Comparison of ENCODE assay signal across 25 cellular contexts in the genomic region with DNA sequence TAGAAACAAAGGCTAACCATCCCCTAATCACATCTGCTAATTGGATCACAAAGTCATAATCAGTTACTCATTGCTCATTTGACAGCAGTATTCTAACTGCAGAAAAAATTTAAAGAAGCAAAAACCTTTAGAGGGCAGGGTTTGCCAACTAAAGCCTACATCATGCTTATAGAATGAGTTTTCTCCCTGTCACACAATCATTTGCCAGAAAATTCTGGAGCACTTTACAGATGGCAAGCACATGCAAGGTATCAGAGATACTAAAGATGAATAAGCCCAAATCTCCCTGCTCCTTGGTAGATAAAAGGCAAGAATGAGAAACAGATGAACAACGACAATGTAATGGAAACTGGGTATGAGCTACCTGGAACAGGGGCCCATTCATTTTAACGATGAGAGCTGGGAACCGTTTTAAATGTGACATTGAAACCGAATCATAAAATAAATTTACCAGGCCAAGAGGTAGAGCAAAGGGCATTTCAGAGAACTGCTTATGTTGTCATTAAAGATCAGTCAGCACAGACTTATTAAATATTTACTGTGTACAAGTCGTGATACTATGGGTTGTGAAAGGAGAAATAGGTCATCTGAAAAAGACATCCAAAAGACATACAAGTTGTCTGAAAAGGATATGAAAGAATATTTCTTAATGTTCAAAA.
DNase-seq lines count a peak whose midpoint lies in the region; ATAC-seq, FAIRE-seq and TF ChIP-seq lines count a peak whose summit lies in the region.
"Had no signal": no experiment of that assay in that cellular context is flagged by ENCODE, and none has a peak within 500 bp of the region (broad histone marks: within the 10 kb centered on the region; RNA-seq: fewer than 3 reads in every experiment).

No MANE protein-coding gene starts in this region.

- H3K4me3 ChIP-seq in PC-3 (ENCODE audit: low read length) = no peak overlapping the region
- H3K4me3 ChIP-seq in smooth muscle cell = no peak overlapping the region
- no peak overlapping the region for H3K4me3 ChIP-seq in right cardiac atrium (ENCODE audit: low read length)
- no peak overlapping the region for H3K4me3 ChIP-seq in sigmoid colon
- H3K4me3 ChIP-seq: ascending aorta, heart left ventricle had no signal

- ATAC-seq in PC-3 = peak; percentile 53
- no peak for ATAC-seq in right cardiac atrium
- ATAC-seq: naive thymus-derived CD4-positive, alpha-beta T cell; Right ventricle myocardium inferior; stimulated activated naive CD8-positive, alpha-beta T cell treated with anti-CD3 and anti-CD28 coated beads, Interleukin-15, Interleukin-2, amounts not matched to agents 100 U/mL and 50 U/mL, for 24 hours had no signal

- H3K4me1 ChIP-seq in PC-3 (ENCODE audit: insufficient read depth, low read length) = peaks cover 18% of the 10 kb centered on the region
- no peaks in the 10 kb centered on the region for H3K4me1 ChIP-seq in smooth muscle cell (ENCODE audit: low read depth)
- no peaks in the 10 kb centered on the region for H3K4me1 ChIP-seq in right cardiac atrium (ENCODE audit: control insufficient read depth, insufficient read depth, low read length)
- H3K4me1 ChIP-seq in sigmoid colon = no peaks in the 10 kb centered on the region
- H3K4me1 ChIP-seq: ascending aorta, heart left ventricle had no signal

- TF ChIP-seq EP300 in sigmoid colon (IDR thresholded peaks at IDR 0.05) = no peak

- WGBS in smooth muscle cell (ENCODE audit: low lambda C conversion rate) = 95% methylated on average over 5 of the region's 5 CpGs
- WGBS in right cardiac atrium = 95% methylated on average over 5 of the region's 5 CpGs
- 29 to 70% methylated on average over 5 of the region's 5 CpGs for WGBS in sigmoid colon, 2 donors

- H4K20me1 ChIP-seq in PC-3 (ENCODE audit: low read length) = no peaks in the 10 kb centered on the region
- H4K20me1 ChIP-seq in smooth muscle cell (ENCODE audit: low read depth) = no peaks in the 10 kb centered on the region

- peak; percentile 23 for DNase-seq in GM04504 (ENCODE audit: low read depth)
- no peak for DNase-seq in PC-3
- DNase-seq in smooth muscle cell (lab: John Stamatoyannopoulos, UW; ENCODE audit: unreplicated experiment) = no peak
- DNase-seq in right cardiac atrium = no peak
- DNase-seq in substantia nigra (lab: John Stamatoyannopoulos, UW) = no peak
- no peak for DNase-seq in sigmoid colon
- DNase-seq: activated CD4-positive, alpha-beta memory T cell treated with anti-CD3 and anti-CD28 coated beads for 36 hours; activated CD8-positive, alpha-beta memory T cell treated with anti-CD3 and anti-CD28 coated beads, Interleukin-2, amount 50 U/mL, for 48 hours; AML-193; caudate nucleus; CD4-positive, alpha-beta memory T cell; dermis blood vessel endothelial cell; DMS 273 treated with DMSO at 0.1 percent for 48 hours; GDM1; heart left ventricle; KG1; left cardiac atrium; naive thymus-derived CD4-positive, alpha-beta T cell; NCI-H1694 treated with DMSO at 0.1 percent for 48 hours; NCI-H526 treated with DMSO at 0.1 percent for 48 hours; stimulated activated naive CD8-positive, alpha-beta T cell treated with anti-CD3 and anti-CD28 coated beads, Interleukin-15, Interleukin-2, amounts not matched to agents 100 U/mL and 50 U/mL, for 24 hours; T1000 had no signal

- H3K9ac ChIP-seq in PC-3 (ENCODE audit: low read length) = no peak overlapping the region
- H3K9ac ChIP-seq in smooth muscle cell (ENCODE audit: low read depth) = peak overlapping the region; percentile 12

- TF ChIP-seq POLR2A in sigmoid colon (IDR thresholded peaks at IDR 0.05) = no peak

- H3K79me2 ChIP-seq in PC-3 (ENCODE audit: low read length) = no peaks in the 10 kb centered on the region
- H3K79me2 ChIP-seq in smooth muscle cell (ENCODE audit: low read depth) = no peaks in the 10 kb centered on the region

- FAIRE-seq in islet of Langerhans (lab: Jason Lieb, UNC) = peak; percentile 98

- no peak overlapping the region for H2AFZ ChIP-seq in PC-3 (ENCODE audit: low read length)
- H2AFZ ChIP-seq in smooth muscle cell (ENCODE audit: low read depth) = no peak overlapping the region

- BruUV-seq in PC-3 (replicated peaks; lab: Mats Ljungman, UMichigan) = no TSS peak

- H3K36me3 ChIP-seq in PC-3 (ENCODE audit: low read depth, low read length) = no peaks in the 10 kb centered on the region
- H3K36me3 ChIP-seq in smooth muscle cell (ENCODE audit: low read depth) = no peaks in the 10 kb centered on the region
- H3K36me3 ChIP-seq in sigmoid colon = no peaks in the 10 kb centered on the region
- H3K36me3 ChIP-seq: ascending aorta had no signal

- H3K9me3 ChIP-seq in PC-3 (ENCODE audit: low read length) (no peaks in the 10 kb centered on the region), smooth muscle cell (replicated peaks; ENCODE audit: low read depth) (no peaks in the 10 kb centered on the region), right cardiac atrium (ENCODE audit: control insufficient read depth, low read length) (no peaks in the 10 kb centered on the region), sigmoid colon (no peaks in the 10 kb centered on the region)
- H3K9me3 ChIP-seq: ascending aorta had no signal

- H3F3A ChIP-seq in PC-3 (ENCODE audit: low read length, unreplicated experiment) = no peaks in the 10 kb centered on the region
- no peaks in the 10 kb centered on the region for H3F3A ChIP-seq in smooth muscle cell (ENCODE audit: low read depth)

- H3K4me2 ChIP-seq in PC-3 (ENCODE audit: low read length) (peak overlapping the region; percentile 26; the same call in 1 of the 2 replicates), smooth muscle cell (peak overlapping the region; percentile 69)

- no peak overlapping the region for H3K27ac ChIP-seq in PC-3 (ENCODE audit: low read length)
- H3K27ac ChIP-seq in smooth muscle cell (ENCODE audit: low read depth) = peak overlapping the region; percentile 73
- no peak overlapping the region for H3K27ac ChIP-seq in right cardiac atrium (ENCODE audit: low read length)
- H3K27ac ChIP-seq in substantia nigra (ENCODE audit: low read depth, low read length, poor library complexity, severe bottlenecking) = no peak overlapping the region
- H3K27ac ChIP-seq in sigmoid colon = no peak overlapping the region
- H3K27ac ChIP-seq: ascending aorta, heart left ventricle had no signal

- intact Hi-C loops in PC-3 (cut with micrococcal nuclease) (loop anchor here (1.0 to 10.0 kb wide), 4 partner anchors 64 to 159 kb away; no protein-coding TSS in a partner anchor), right cardiac atrium (cut with DNase I) (no loop called here), sigmoid colon (cut with DNase I) (no loop called here)

- H3K27me3 ChIP-seq in PC-3 (ENCODE audit: low read length) (no peaks in the 10 kb centered on the region), smooth muscle cell (ENCODE audit: low read depth) (no peaks in the 10 kb centered on the region), right cardiac atrium (ENCODE audit: control insufficient read depth, insufficient read depth) (no peaks in the 10 kb centered on the region), sigmoid colon (no peaks in the 10 kb centered on the region)
- H3K27me3 ChIP-seq: ascending aorta, heart left ventricle had no signal

- POLR2A ChIA-PET in PC-3 (lab: Charles Lee; ENCODE audit: unreplicated experiment) = no interaction called here

- TF ChIP-seq CTCF in PC-3 (conservative IDR thresholded peaks at IDR 0.05; ENCODE audit: low read depth, low read length) = peak; percentile 18; the same call in 1 of the 2 replicates
- TF ChIP-seq CTCF in smooth muscle cell (IDR thresholded peaks at IDR 0.05; ENCODE audit: borderline replicate concordance, insufficient read depth, poor library complexity, severe bottlenecking) = no peak
- no peak for TF ChIP-seq CTCF in sigmoid colon (IDR thresholded peaks at IDR 0.05)

- CTCF ChIA-PET in PC-3 (lab: Charles Lee) = no interaction called here

- H3K9me2 ChIP-seq in PC-3 (replicated peaks; ENCODE audit: low read length) = no peaks in the 10 kb centered on the region
